9 cellular contexts compared by ENCODE assay signal in the genomic region with DNA sequence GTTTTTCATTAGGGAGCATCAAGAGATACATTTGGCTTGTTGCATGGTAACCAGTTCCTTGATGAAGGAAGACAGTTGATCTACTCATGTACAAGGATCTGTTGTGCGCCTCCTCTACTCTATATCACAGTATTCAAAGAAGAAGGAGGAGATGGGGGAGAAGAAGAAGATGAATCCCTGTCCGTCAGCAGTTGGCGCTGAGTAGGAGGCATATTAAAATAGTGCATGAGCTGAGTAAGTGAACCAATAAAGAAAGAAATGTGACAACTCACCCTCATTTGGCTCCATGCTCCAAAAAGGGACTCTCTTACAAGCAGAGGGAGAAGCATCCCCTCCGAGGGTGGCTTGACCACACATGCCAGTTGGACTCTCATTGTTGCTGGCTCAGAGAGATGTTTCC. TPM values are rescaled to one million over a fixed set of nuclear protein-coding genes. Genes with fewer than 3 reads are reported as not detected.
"Had no signal": no experiment of that assay in that cellular context is flagged by ENCODE, and none has a peak within 500 bp of the region (broad histone marks: within the 10 kb centered on the region; RNA-seq: fewer than 3 reads in every experiment).

No MANE protein-coding gene starts in this region.

- H3K4me2 ChIP-seq: KMS-11 had no signal

- H3K4me3 ChIP-seq: K562 had no signal

- H3K27ac ChIP-seq: HL-60, KMS-11 had no signal

- H3K9ac ChIP-seq: KMS-11 had no signal

- ATAC-seq: HepG2, K562 had no signal

- DNase-seq: IMR-90, KBM-7, KG1 had no signal

RNA-seq across cellular contexts. Expression of gene NPS, which starts 20.1 kb away (rescaled TPM):
- total RNA-seq: HepG2, HT-29, HT1080, IMR-90, K562 had no signal
